In genomic region chr15:98546325-98546724, GRCh38 we compare ENCODE assay signal across 20 cellular contexts.
DNase-seq lines count a peak whose midpoint lies in the region; ATAC-seq, FAIRE-seq and TF ChIP-seq lines count a peak whose summit lies in the region.
"Had no signal": no experiment of that assay in that cellular context is flagged by ENCODE, and none has a peak within 500 bp of the region (broad histone marks: within the 10 kb centered on the region; RNA-seq: fewer than 3 reads in every experiment).

No MANE protein-coding gene starts in this region.

- H3K27me3 ChIP-seq in HepG2 (ENCODE audit: control insufficient read depth in 1 of 2, insufficient read depth in 2 of 2, low read length in 2 of 2) (peaks cover 4 to 55% of the 10 kb centered on the region in 2 experiments), right lobe of liver (peaks cover 0 to 4% of the 10 kb centered on the region in 2 donors), endodermal cell (ENCODE audit: control insufficient read depth, insufficient read depth, low read length, poor library complexity, severe bottlenecking) (peaks cover 25% of the 10 kb centered on the region), neutrophil (no peaks in the 10 kb centered on the region)

- TF ChIP-seq CTCF in HepG2 (CRISPR knock-in tag; IDR thresholded peaks at IDR 0.05): no peak
- TF ChIP-seq CTCF in right lobe of liver (IDR thresholded peaks at IDR 0.05): no peak
- TF ChIP-seq CTCF in endodermal cell (conservative IDR thresholded peaks at IDR 0.05): no peak
- TF ChIP-seq CTCF in neutrophil (IDR thresholded peaks at IDR 0.05): no peak

- H3K9me3 Mint-ChIP-seq in endodermal cell: peaks cover 6% of the 10 kb centered on the region
- H3K9me3 Mint-ChIP-seq: CD8-positive, alpha-beta T cell had no signal

- no peak overlapping the region for H3K4me2 ChIP-seq in HepG2 (ENCODE audit: low read depth, low read length)

- FAIRE-seq in HepG2 (lab: Jason Lieb, UNC): no peak
- FAIRE-seq: D721Med, GM12892, GM19239 had no signal

- no peaks in the 10 kb centered on the region for H3K36me3 ChIP-seq in HepG2 (replicated peaks in 1 of 2; ENCODE audit: control insufficient read depth in 1 of 2, insufficient read depth in 2 of 2, low read length in 2 of 2)
- H3K36me3 ChIP-seq in right lobe of liver: no peaks in the 10 kb centered on the region
- no peaks in the 10 kb centered on the region for H3K36me3 ChIP-seq in endodermal cell (ENCODE audit: control insufficient read depth, insufficient read depth, low read length)
- H3K36me3 ChIP-seq in neutrophil: peaks cover 9% of the 10 kb centered on the region

- TF ChIP-seq RAD21 in HepG2 (CRISPR knock-in tag; IDR thresholded peaks at IDR 0.05): no peak

- ATAC-seq in HepG2 (no peak), right lobe of liver (no peak), HG02571 (IDR thresholded peaks at IDR 0.05; ENCODE audit: unreplicated experiment) (no peak), left ventricle myocardium superior (no peak)
- ATAC-seq: CD8-positive, alpha-beta T cell had no signal

- peaks cover 29% of the 10 kb centered on the region for H3K4me1 Mint-ChIP-seq in endodermal cell

- in situ Hi-C loops in HepG2 (cut with HindIII; ENCODE audit: extremely low pct_ligation_motif_present, low pct_unique_long_range_greater_than_20kb): no loop called here

- TF ChIP-seq EP300 in HepG2 (IDR thresholded peaks at IDR 0.05; ENCODE audit: low read depth in 2 of 2, low read length in 2 of 2): no peak
- no peak for TF ChIP-seq EP300 in HepG2 (CRISPR knock-in tag; IDR thresholded peaks at IDR 0.05; ENCODE audit: borderline replicate concordance)

- peaks cover 77% of the 10 kb centered on the region for H3K27me3 Mint-ChIP-seq in endodermal cell (ENCODE audit: insufficient read depth)

- H3K9ac ChIP-seq in HepG2 (ENCODE audit: insufficient read depth, low read depth, low read length): no peak overlapping the region
- H3K9ac ChIP-seq in endodermal cell (ENCODE audit: extremely low read depth, low read length, poor library complexity, severe bottlenecking): no peak overlapping the region

- WGBS in HepG2 (ENCODE audit: low lambda C conversion rate): 46% methylated on average over 7 of the region's 9 CpGs
- WGBS in right lobe of liver (ENCODE audit: insufficient coverage, low coverage, low lambda C conversion rate, missing lambda C conversion rate): 81% methylated on average over 4 of the region's 9 CpGs
- 91 to 100% methylated on average over 6 to 9 of the region's 9 CpGs for WGBS in endodermal cell (ENCODE audit: insufficient coverage in 1 of 2, insufficient read length in 1 of 2), 2 experiments

- DNase-seq in HepG2 (ENCODE audit: low spot score) (no peak), right lobe of liver (no peak), endodermal cell (peak; percentile 45), NCI-H146 (lab: John Stamatoyannopoulos, UW) (no peak), left ventricle myocardium superior (no peak)
- DNase-seq in activated CD4-positive, alpha-beta T cell treated with anti-CD3 and anti-CD28 coated beads, Interleukin-2, amount 50 U/mL, for 4 hours: no peak
- DNase-seq: CD8-positive, alpha-beta T cell; COR-L47; DMS153; DMS79 treated with DMSO at 0.1 percent for 48 hours; EL; GDM1; HCEC 1CT had no signal

- TF ChIP-seq POLR2A in HepG2 (IDR thresholded peaks at IDR 0.05; ENCODE audit: insufficient read depth in 1 of 2, low read depth in 2 of 2, low read length in 2 of 2) (no peak), right lobe of liver (IDR thresholded peaks at IDR 0.05) (no peak)

- H3K27ac Mint-ChIP-seq in endodermal cell: no peak overlapping the region
- H3K27ac Mint-ChIP-seq: CD8-positive, alpha-beta T cell had no signal

- no peak overlapping the region for H3K4me3 ChIP-seq in HepG2 (replicated peaks in 1 of 3; ENCODE audit: insufficient read depth in 1 of 3, low read depth in 2 of 3, low read length in 3 of 3)
- H3K4me3 ChIP-seq in right lobe of liver: no peak overlapping the region
- peak overlapping the region; percentile 77 for H3K4me3 ChIP-seq in endodermal cell (ENCODE audit: low read length)
- H3K4me3 ChIP-seq in neutrophil (ENCODE audit: low read depth in 1 of 2, low read length in 1 of 2): peak overlapping the region; percentile 74 to 90

- peaks cover 2% of the 10 kb centered on the region for H3K36me3 Mint-ChIP-seq in endodermal cell (ENCODE audit: low read depth)
- H3K36me3 Mint-ChIP-seq: CD8-positive, alpha-beta T cell had no signal

- H3K4me1 ChIP-seq in HepG2 (ENCODE audit: insufficient read depth, low read length) (no peaks in the 10 kb centered on the region), right lobe of liver (peaks cover 0 to 10% (median 0%) of the 10 kb centered on the region in 4 donors), endodermal cell (ENCODE audit: control insufficient read depth, insufficient read depth, low read length) (no peaks in the 10 kb centered on the region), neutrophil (ENCODE audit: control insufficient read depth in 1 of 2, insufficient read depth in 1 of 2, low read depth in 1 of 2, low read length in 1 of 2) (peaks cover 41 to 47% of the 10 kb centered on the region in 2 experiments)

- POLR2A ChIA-PET in HepG2 (lab: Yijun Ruan, JAX): no interaction called here

- H2AFZ ChIP-seq in HepG2 (ENCODE audit: low read length): no peak overlapping the region

- no peaks in the 10 kb centered on the region for H3K79me2 ChIP-seq in HepG2 (ENCODE audit: insufficient read depth, low read length)

- no peaks in the 10 kb centered on the region; the same call in 1 of the 2 replicates for H4K20me1 ChIP-seq in HepG2 (ENCODE audit: insufficient read depth, low read length)

- no peak overlapping the region for H3K27ac ChIP-seq in HepG2 (ENCODE audit: extremely low read length, insufficient read depth, low read length)
- H3K27ac ChIP-seq in right lobe of liver: no peak overlapping the region
- H3K27ac ChIP-seq in endodermal cell (ENCODE audit: low read depth, low read length): no peak overlapping the region
- peak overlapping the region; percentile 96 for H3K27ac ChIP-seq in neutrophil
- H3K27ac ChIP-seq: 22Rv1, HL-60 had no signal

- CTCF ChIA-PET in HepG2 (lab: Yijun Ruan, JAX; ENCODE audit: low intra/inter-chr PET ratio, low total read pairs): no interaction called here

- intact Hi-C loops in HepG2 (cut with micrococcal nuclease; ENCODE audit: unreplicated experiment) (no loop called here), right lobe of liver (cut with DNase I) (no loop called here), left ventricle myocardium superior (cut with micrococcal nuclease) (no loop called here)

- H3K9me3 ChIP-seq in HepG2 (ENCODE audit: low read length) (no peaks in the 10 kb centered on the region), right lobe of liver (no peaks in the 10 kb centered on the region), endodermal cell (ENCODE audit: control insufficient read depth, low read length) (peaks cover 6% of the 10 kb centered on the region), neutrophil (no peaks in the 10 kb centered on the region)

- H3K4me3 Mint-ChIP-seq in endodermal cell: no peak overlapping the region
- H3K4me3 Mint-ChIP-seq: CD8-positive, alpha-beta T cell had no signal

- no TSS peak for BruUV-seq in HepG2 (replicated peaks; lab: Mats Ljungman, UMichigan)

TF ChIP-seq in HepG2, 621 proteins besides CTCF, POLR2A, EP300 and RAD21:
- TF ChIP-seq RBFOX2 (IDR thresholded peaks at IDR 0.05; ENCODE audit: low read depth, low read length) (no peak), NFYB (CRISPR knock-in tag; IDR thresholded peaks at IDR 0.05) (peak; percentile 19; the same call in 1 of the 2 replicates)

Comparison
In these comparisons a context has a peak if more than half of its experiments do, and no peak if none do; other contexts are left out.
1. H3K4me3 ChIP-seq: peak in endodermal cell (single experiment) and neutrophil (2 of 2); none in HepG2 (0 of 3) and right lobe of liver (0 of 3).